1 cellular context compared by ENCODE assay signal in the genomic region with DNA sequence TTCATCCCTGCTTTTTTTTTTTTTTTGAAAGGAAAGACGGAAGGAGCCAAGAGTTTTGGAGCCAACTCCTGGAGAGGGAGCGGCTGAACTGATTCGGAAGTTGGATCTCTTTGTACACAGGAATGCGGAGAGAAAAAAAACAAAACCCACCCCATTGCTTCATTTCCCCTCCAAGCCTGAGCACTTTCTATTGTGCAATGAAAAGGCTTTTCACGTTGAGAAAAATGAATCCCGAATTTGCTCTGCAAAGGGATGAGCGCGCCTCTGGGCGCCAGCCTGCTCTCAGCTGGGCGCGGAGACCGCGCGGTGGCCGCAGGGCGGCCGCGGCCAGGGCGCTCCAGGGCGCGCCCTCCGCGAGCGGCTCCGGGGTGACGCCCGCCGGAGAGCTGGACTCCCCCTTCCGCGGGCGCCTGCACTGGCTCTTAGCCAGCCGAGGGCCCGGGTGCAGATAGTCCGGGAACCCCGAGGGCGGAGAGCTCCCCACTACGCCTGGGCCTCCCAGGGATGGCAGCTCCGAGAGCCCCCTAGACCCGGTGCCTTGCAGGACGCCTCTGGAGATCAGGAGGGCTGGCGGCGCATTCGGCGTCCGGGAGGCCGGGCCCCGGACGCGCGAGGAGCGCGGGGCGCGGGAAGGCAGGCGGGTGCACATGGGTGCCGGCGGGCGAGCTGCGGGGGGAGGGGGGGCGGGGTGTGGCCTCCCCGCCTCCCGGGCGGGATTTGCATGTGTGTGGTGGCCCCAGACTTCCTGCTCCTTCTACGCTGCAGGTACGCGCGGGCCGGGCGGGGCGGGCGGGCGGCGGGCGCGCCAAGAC.
TF ChIP-seq lines count a peak whose summit lies in the region.

A gene (plus strand): TSS at position 739 of the 812 bp plus-strand sequence. CDS start 281 bp downstream, outside the sequence.

TF ChIP-seq in GM12878, 131 proteins besides CTCF, POLR2A, EP300 and RAD21 (continued from another document):
- TF ChIP-seq YBX1 (IDR thresholded peaks at IDR 0.05) = no peak
- TF ChIP-seq, protein P1, sequence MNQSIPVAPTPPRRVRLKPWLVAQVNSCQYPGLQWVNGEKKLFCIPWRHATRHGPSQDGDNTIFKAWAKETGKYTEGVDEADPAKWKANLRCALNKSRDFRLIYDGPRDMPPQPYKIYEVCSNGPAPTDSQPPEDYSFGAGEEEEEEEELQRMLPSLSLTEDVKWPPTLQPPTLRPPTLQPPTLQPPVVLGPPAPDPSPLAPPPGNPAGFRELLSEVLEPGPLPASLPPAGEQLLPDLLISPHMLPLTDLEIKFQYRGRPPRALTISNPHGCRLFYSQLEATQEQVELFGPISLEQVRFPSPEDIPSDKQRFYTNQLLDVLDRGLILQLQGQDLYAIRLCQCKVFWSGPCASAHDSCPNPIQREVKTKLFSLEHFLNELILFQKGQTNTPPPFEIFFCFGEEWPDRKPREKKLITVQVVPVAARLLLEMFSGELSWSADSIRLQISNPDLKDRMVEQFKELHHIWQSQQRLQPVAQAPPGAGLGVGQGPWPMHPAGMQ (IDR thresholded peaks at IDR 0.05; ENCODE audit: borderline replicate concordance) = no peak
TF ChIP-seq in GM12878: peak in this region for 15.
